In the genomic region with DNA sequence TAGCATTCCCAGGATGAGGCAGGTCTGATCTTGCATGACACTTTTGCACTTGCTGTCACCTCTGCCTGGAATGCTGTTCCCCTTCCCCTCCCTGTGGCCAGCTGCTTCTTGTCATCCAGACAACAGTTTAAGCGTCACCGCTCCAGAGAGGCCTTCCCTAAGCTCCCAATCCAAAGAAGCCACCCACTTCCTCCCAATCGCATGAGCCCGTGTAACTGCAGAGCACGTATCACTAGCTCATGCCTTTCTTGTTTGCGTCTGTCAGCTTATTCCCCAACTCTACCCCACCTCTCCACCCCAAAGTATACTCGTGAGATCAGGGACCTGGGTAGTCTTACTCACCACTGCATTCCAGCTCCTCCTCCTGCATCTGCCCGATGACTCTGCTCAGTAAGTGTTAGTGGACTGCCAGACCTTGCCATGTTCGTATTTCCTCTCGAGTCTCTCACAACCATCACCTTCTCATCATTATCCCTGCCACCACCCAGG, we compare ENCODE assay signal across 14 cellular contexts.
A peak's percentile ranks its signal among the peaks of the same experiment; 100 is the strongest.
DNase-seq lines count a peak whose midpoint lies in the region; ATAC-seq, FAIRE-seq and TF ChIP-seq lines count a peak whose summit lies in the region.
"Had no signal": no experiment of that assay in that cellular context is flagged by ENCODE, and none has a peak within 500 bp of the region (broad histone marks: within the 10 kb centered on the region; RNA-seq: fewer than 3 reads in every experiment).

No MANE protein-coding gene starts in this region.

- H3K9me3 Mint-ChIP-seq in astrocyte (ENCODE audit: unreplicated experiment), result peaks cover 5% of the 10 kb centered on the region

- FAIRE-seq in astrocyte (lab: Jason Lieb, UNC), result no peak
- FAIRE-seq: TTC549 had no signal

- H3K4me3 ChIP-seq in astrocyte (ENCODE audit: insufficient read depth, low read depth, low read length) (no peak overlapping the region), heart left ventricle (no peak overlapping the region)

- no peak overlapping the region for H3K9ac ChIP-seq in astrocyte (ENCODE audit: low read length)

- WGBS in heart left ventricle, 4 donors, result 13 to 29% (median 20%) methylated on average over 10 of the region's 10 CpGs

- no peak overlapping the region for H3K27ac ChIP-seq in astrocyte (ENCODE audit: low read depth, low read length)
- H3K27ac ChIP-seq in heart left ventricle, result peak overlapping the region in 11 of 12 donors; percentile 20 to 74 (median 64)
- H3K27ac ChIP-seq: epithelial cell of prostate had no signal

- no peak overlapping the region for H2AFZ ChIP-seq in astrocyte (ENCODE audit: low read depth, low read length)

- H3K27me3 Mint-ChIP-seq in astrocyte (ENCODE audit: low read depth, unreplicated experiment), result peaks cover 3% of the 10 kb centered on the region
- H3K27me3 Mint-ChIP-seq: IgD-negative memory B cell had no signal

- peak; percentile 82 for DNase-seq in AG08395 (ENCODE audit: low spot score)
- DNase-seq in astrocyte (ENCODE audit: low read depth), result peak; percentile 16
- DNase-seq in heart left ventricle, result peak in 4 of 5 donors; percentile 55 to 84 (median 68)
- peak; percentile 27 for DNase-seq in omental fat pad (ENCODE audit: low spot score)
- no peak for DNase-seq in activated effector memory CD4-positive, alpha-beta T cell treated with Interleukin-2 at 50 U/mL for 16 hours
- DNase-seq: activated CD8-positive, alpha-beta T cell treated with anti-CD3 and anti-CD28 coated beads, Interleukin-2, amount 10 ng/mL, durations not matched to agents 7 days and 5 days; NCI-H1417; NCI-H524 treated with DMSO at 0.1 percent for 48 hours had no signal

- peak overlapping the region; percentile 43 for H3K27ac Mint-ChIP-seq in astrocyte (ENCODE audit: unreplicated experiment)
- H3K27ac Mint-ChIP-seq: activated CD8-positive, alpha-beta T cell treated with anti-CD3 and anti-CD28 coated beads, Interleukin-2, amount 10 ng/mL, durations not matched to agents 7 days and 5 days; IgD-negative memory B cell had no signal

- peak; percentile 76 to 93 (median 92) for ATAC-seq in heart left ventricle
- peak; percentile 50 for ATAC-seq in omental fat pad (ENCODE audit: low FRiP score)
- ATAC-seq in HG02610 (IDR thresholded peaks at IDR 0.05; ENCODE audit: unreplicated experiment), result no peak
- ATAC-seq in HG03460 (IDR thresholded peaks at IDR 0.05; ENCODE audit: unreplicated experiment), result no peak
- ATAC-seq in GM18861 (IDR thresholded peaks at IDR 0.05; ENCODE audit: unreplicated experiment), result no peak
- ATAC-seq: activated CD8-positive, alpha-beta T cell treated with anti-CD3 and anti-CD28 coated beads, Interleukin-2, amount 10 ng/mL, durations not matched to agents 7 days and 5 days had no signal

- H3K27me3 ChIP-seq in astrocyte (ENCODE audit: insufficient read depth, low read length) (no peaks in the 10 kb centered on the region), heart left ventricle (no peaks in the 10 kb centered on the region)

- H3K9me3 ChIP-seq in astrocyte (ENCODE audit: insufficient read depth, low read depth, low read length), result no peaks in the 10 kb centered on the region
- no peaks in the 10 kb centered on the region for H3K9me3 ChIP-seq in heart left ventricle

- H4K20me1 ChIP-seq in astrocyte (ENCODE audit: insufficient read depth, low read length), result no peaks in the 10 kb centered on the region

- H3K79me2 ChIP-seq in astrocyte (ENCODE audit: insufficient read depth, low read length), result no peaks in the 10 kb centered on the region

- H3K4me3 Mint-ChIP-seq in astrocyte (ENCODE audit: unreplicated experiment), result no peak overlapping the region
- H3K4me3 Mint-ChIP-seq: activated CD8-positive, alpha-beta T cell treated with anti-CD3 and anti-CD28 coated beads, Interleukin-2, amount 10 ng/mL, durations not matched to agents 7 days and 5 days; IgD-negative memory B cell had no signal

- no peaks in the 10 kb centered on the region for H3K36me3 ChIP-seq in astrocyte (ENCODE audit: insufficient read depth, low read length)
- H3K36me3 ChIP-seq in heart left ventricle, result no peaks in the 10 kb centered on the region

- no peak overlapping the region for H3K4me2 ChIP-seq in astrocyte (ENCODE audit: low read length)

- TF ChIP-seq POLR2A in heart left ventricle (IDR thresholded peaks at IDR 0.05), result no peak

- no peaks in the 10 kb centered on the region for H3K36me3 Mint-ChIP-seq in astrocyte (ENCODE audit: low read depth, unreplicated experiment)

- H3K4me1 ChIP-seq in astrocyte (ENCODE audit: insufficient read depth, low read length), result no peaks in the 10 kb centered on the region
- peaks cover 0 to 41% (median 14%) of the 10 kb centered on the region in 12 donors for H3K4me1 ChIP-seq in heart left ventricle

- intact Hi-C loops in heart left ventricle (cut with DNase I), result no loop called here

- TF ChIP-seq CTCF in astrocyte (IDR thresholded peaks at IDR 0.05; ENCODE audit: insufficient read depth, low read depth, low read length) (no peak), heart left ventricle (IDR thresholded peaks at IDR 0.05) (no peak), omental fat pad (IDR thresholded peaks at IDR 0.05) (no peak)

- H3K4me1 Mint-ChIP-seq in astrocyte (ENCODE audit: low read depth, unreplicated experiment), result peaks cover 12% of the 10 kb centered on the region

Comparison
In these comparisons a context has a peak if more than half of its experiments do, and no peak if none do; other contexts are left out.
1. ATAC-seq: peak in heart left ventricle (4 of 4) and omental fat pad (single experiment); none in HG02610 (single experiment), HG03460 (single experiment) and GM18861 (single experiment).